Comparison of ENCODE assay signal across 11 cellular contexts in genomic region chr9:71897573-71897972, GRCh38. TPM values are rescaled to one million over a fixed set of nuclear protein-coding genes. Genes with fewer than 3 reads are reported as not detected.
DNase-seq lines count a peak whose midpoint lies in the region; ATAC-seq and TF ChIP-seq lines count a peak whose summit lies in the region.
"Had no signal": no experiment of that assay in that cellular context is flagged by ENCODE, and none has a peak within 500 bp of the region (broad histone marks: within the 10 kb centered on the region; RNA-seq: fewer than 3 reads in every experiment).

No MANE protein-coding gene starts in this region.

- H3K4me3 Mint-ChIP-seq in natural killer cell = peak overlapping the region; percentile 87

- ATAC-seq in GM18909 (IDR thresholded peaks at IDR 0.05; ENCODE audit: poor library complexity, unreplicated experiment) = peak; percentile 64
- ATAC-seq in HG02840 (IDR thresholded peaks at IDR 0.05; ENCODE audit: low FRiP score, unreplicated experiment) = peak; percentile 47
- ATAC-seq in natural killer cell = peak; percentile 76 to 84 (median 81)
- ATAC-seq: left cardiac atrium had no signal

- intact Hi-C loops in natural killer cell (cut with micrococcal nuclease) = loop anchor here (2.0 to 5.0 kb wide), 3 partner anchors 13 to 115 kb away; partner anchors contain the start of genes ABHD17B and C9orf85

- H3K4me1 Mint-ChIP-seq in natural killer cell = peaks cover 82 to 85% of the 10 kb centered on the region in 2 donors

- H3K9me3 Mint-ChIP-seq in natural killer cell = no peaks in the 10 kb centered on the region

- peak; percentile 57 for DNase-seq in NOMO-1 treated with DMSO at 0.1 percent for 48 hours (lab: John Stamatoyannopoulos, UW; ENCODE audit: unreplicated experiment)
- no peak for DNase-seq in natural killer cell
- DNase-seq in NCI-H2171 treated with DMSO at 0.1 percent for 48 hours (lab: John Stamatoyannopoulos, UW) = no peak
- DNase-seq in NCI-H510A treated with DMSO at 0.1 percent for 48 hours (lab: John Stamatoyannopoulos, UW) = no peak
- DNase-seq in NCI-H146 treated with DMSO at 0.1 percent for 48 hours (lab: John Stamatoyannopoulos, UW; ENCODE audit: unreplicated experiment) = no peak
- DNase-seq: brain microvascular endothelial cell; GOT3; left cardiac atrium; stimulated activated CD4-positive, alpha-beta T cell treated with anti-CD3 and anti-CD28 coated beads, Interleukin-4, amount 100 ng/mL, for 4 hours had no signal

- H3K27ac Mint-ChIP-seq in natural killer cell = peak overlapping the region; percentile 87 to 97

- TF ChIP-seq CTCF in natural killer cell (IDR thresholded peaks at IDR 0.05) = no peak

- no peaks in the 10 kb centered on the region for H3K27me3 Mint-ChIP-seq in natural killer cell (ENCODE audit: low read depth in 2 of 2)

- H3K36me3 Mint-ChIP-seq in natural killer cell = no peaks in the 10 kb centered on the region

RNA-seq across cellular contexts. Expression of gene ABHD17B, which starts 13.4 kb away (rescaled TPM):
- 10 to 100 TPM; 28.7 to 34.4 (median 30.3) TPM for total RNA-seq in natural killer cell

RNA-seq across cellular contexts. Expression of gene C9orf85, which starts 13.9 kb away (rescaled TPM):
- total RNA-seq in natural killer cell = 10 to 100 TPM in 1 of 3 donors, 1 to 10 TPM in 2; 5.6 to 11.1 (median 9.2) TPM
